Comparison of ENCODE assay signal across 8 cellular contexts in genomic region chr2:207283356-207283755, GRCh38.
DNase-seq lines count a peak whose midpoint lies in the region; ATAC-seq, FAIRE-seq and TF ChIP-seq lines count a peak whose summit lies in the region.

No MANE protein-coding gene starts in this region.

- H3K27ac Mint-ChIP-seq in T-helper 17 cell: peak overlapping the region; percentile 65

- 92% methylated on average over 1 of the region's 1 CpG for WGBS in prostate gland

- no peak overlapping the region for H3K4me3 Mint-ChIP-seq in T-helper 17 cell

- no peaks in the 10 kb centered on the region for H3K27me3 ChIP-seq in prostate gland (replicated peaks; ENCODE audit: insufficient read depth)

- peaks cover 6% of the 10 kb centered on the region for H3K27me3 Mint-ChIP-seq in T-helper 17 cell

- peaks cover 19% of the 10 kb centered on the region for H3K4me1 Mint-ChIP-seq in T-helper 17 cell

- intact Hi-C loops in prostate gland (cut with DNase I): no loop called here

- peaks cover 7% of the 10 kb centered on the region for H3K4me1 ChIP-seq in prostate gland (replicated peaks)

- no peak for TF ChIP-seq CTCF in prostate gland (IDR thresholded peaks at IDR 0.05)

- no peak overlapping the region for H3K4me3 ChIP-seq in prostate gland

- H3K36me3 ChIP-seq in prostate gland: no peaks in the 10 kb centered on the region

- ATAC-seq in GM21529 (IDR thresholded peaks at IDR 0.05; ENCODE audit: unreplicated experiment) (peak; percentile 51), T-helper 17 cell (peak; percentile 35), HG03135 (IDR thresholded peaks at IDR 0.05; ENCODE audit: unreplicated experiment) (no peak)

- H3K9me3 ChIP-seq in T-helper 17 cell (ENCODE audit: control insufficient read depth, low read length, poor library complexity, severe bottlenecking): no peaks in the 10 kb centered on the region
- H3K9me3 ChIP-seq in prostate gland: no peaks in the 10 kb centered on the region

- H3K27ac ChIP-seq in prostate gland: no peak overlapping the region

- TF ChIP-seq POLR2A in prostate gland (IDR thresholded peaks at IDR 0.05): no peak

- no peak for FAIRE-seq in urothelium cell line (lab: Jason Lieb, UNC)

- DNase-seq in AML-193 (lab: John Stamatoyannopoulos, UW) (peak; percentile 71 to 81), T-helper 17 cell (no peak), hippocampal formation (lab: John Stamatoyannopoulos, UW) (peak; percentile 10 to 20), urothelium cell line (ENCODE audit: low spot score) (no peak), mucosa of gallbladder (ENCODE audit: low spot score) (no peak), prostate gland (ENCODE audit: low spot score) (no peak)

- no peaks in the 10 kb centered on the region for H3K36me3 Mint-ChIP-seq in T-helper 17 cell (ENCODE audit: low read depth)

Comparison
In these comparisons a context has a peak if more than half of its experiments do, and no peak if none do; other contexts are left out.
1. DNase-seq: peak in AML-193 (2 of 2) and hippocampal formation (2 of 2); none in T-helper 17 cell (0 of 3), urothelium cell line (single experiment), mucosa of gallbladder (single experiment) and prostate gland (single experiment).